Comparison of ENCODE assay signal across 9 cellular contexts in the genomic region with DNA sequence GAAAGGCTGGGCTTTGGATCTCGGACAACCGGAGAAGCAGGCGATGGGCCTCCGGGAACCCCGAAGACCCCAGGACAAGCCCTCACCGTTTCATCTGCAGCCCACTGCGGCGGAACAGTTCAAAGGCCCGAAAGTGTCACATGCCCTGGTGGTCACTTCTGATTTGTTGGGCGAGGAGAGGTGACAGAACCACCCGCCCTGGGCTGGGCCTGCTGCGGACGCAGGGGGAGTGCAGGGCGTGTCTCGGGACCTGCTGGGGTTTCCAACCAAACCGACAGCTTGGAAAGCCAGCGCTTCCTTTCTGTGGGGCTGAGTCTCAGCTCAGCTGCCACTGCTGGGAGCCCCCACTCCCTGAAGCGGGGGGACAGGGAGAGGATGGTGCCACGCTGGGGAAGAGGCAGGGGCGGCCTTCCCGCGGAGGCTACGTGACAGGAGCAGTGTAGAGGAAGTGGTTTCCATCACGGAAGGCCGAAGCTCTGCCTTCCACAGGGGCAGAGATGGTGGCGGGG. TPM values are rescaled to one million over a fixed set of nuclear protein-coding genes. Genes with fewer than 3 reads are reported as not detected.
DNase-seq lines count a peak whose midpoint lies in the region; ATAC-seq, FAIRE-seq and TF ChIP-seq lines count a peak whose summit lies in the region.
"Had no signal": no experiment of that assay in that cellular context is flagged by ENCODE, and none has a peak within 500 bp of the region (broad histone marks: within the 10 kb centered on the region; RNA-seq: fewer than 3 reads in every experiment).

No MANE protein-coding gene starts in this region.

- H3K27ac ChIP-seq in small intestine (ENCODE audit: low read depth in 1 of 2, low read length in 1 of 2), result peak overlapping the region; percentile 16 to 57
- no peak overlapping the region for H3K27ac ChIP-seq in prostate gland

- H3K4me1 ChIP-seq in small intestine (ENCODE audit: control insufficient read depth in 2 of 2, insufficient read depth in 1 of 2, low read depth in 1 of 2, low read length in 1 of 2), result peaks cover 4 to 6% of the 10 kb centered on the region in 2 donors
- no peaks in the 10 kb centered on the region for H3K4me1 ChIP-seq in prostate gland (replicated peaks)

- H3K4me3 Mint-ChIP-seq in activated naive CD8-positive, alpha-beta T cell treated with anti-CD3 and anti-CD28 coated beads, Interleukin-2, amount 10 ng/mL, durations not matched to agents 7 days and 5 days, result peak overlapping the region; percentile 81

- H3K9me3 ChIP-seq in small intestine (ENCODE audit: control insufficient read depth, low read depth), result no peaks in the 10 kb centered on the region
- no peaks in the 10 kb centered on the region for H3K9me3 ChIP-seq in prostate gland

- TF ChIP-seq CTCF in NB4 (IDR thresholded peaks at IDR 0.05; ENCODE audit: low read depth, low read length) (no peak), prostate gland (IDR thresholded peaks at IDR 0.05) (no peak)

- H3K27me3 ChIP-seq in small intestine (ENCODE audit: control insufficient read depth in 2 of 2, insufficient read depth in 2 of 2, low read length in 2 of 2) (no peaks in the 10 kb centered on the region), prostate gland (replicated peaks; ENCODE audit: insufficient read depth) (no peaks in the 10 kb centered on the region)

- peak; percentile 69 for ATAC-seq in activated naive CD8-positive, alpha-beta T cell treated with anti-CD3 and anti-CD28 coated beads, Interleukin-2, amount 10 ng/mL, durations not matched to agents 7 days and 5 days (ENCODE audit: low read depth)
- no peak for ATAC-seq in GM21390 (IDR thresholded peaks at IDR 0.05; ENCODE audit: unreplicated experiment)

- intact Hi-C loops in prostate gland (cut with DNase I), result no loop called here

- no peaks in the 10 kb centered on the region for H3K27me3 Mint-ChIP-seq in activated naive CD8-positive, alpha-beta T cell treated with anti-CD3 and anti-CD28 coated beads, Interleukin-2, amount 10 ng/mL, durations not matched to agents 7 days and 5 days

- H3K27ac Mint-ChIP-seq in activated naive CD8-positive, alpha-beta T cell treated with anti-CD3 and anti-CD28 coated beads, Interleukin-2, amount 10 ng/mL, durations not matched to agents 7 days and 5 days, result peak overlapping the region; percentile 92

- peaks cover 12% of the 10 kb centered on the region for H3K36me3 Mint-ChIP-seq in activated naive CD8-positive, alpha-beta T cell treated with anti-CD3 and anti-CD28 coated beads, Interleukin-2, amount 10 ng/mL, durations not matched to agents 7 days and 5 days

- peak overlapping the region; percentile 40 for H3K4me3 ChIP-seq in NB4 (ENCODE audit: low read depth, low read length)
- H3K4me3 ChIP-seq in small intestine (ENCODE audit: low read depth in 1 of 2, low read length in 2 of 2), result no peak overlapping the region
- no peak overlapping the region for H3K4me3 ChIP-seq in prostate gland

- POLR2A ChIA-PET in activated naive CD8-positive, alpha-beta T cell treated with anti-CD3 and anti-CD28 coated beads, Interleukin-2, amount 10 ng/mL, durations not matched to agents 7 days and 5 days (lab: Charles Lee), result interaction anchor here (0.6 to 5.2 kb wide), 27 partner anchors 9 to 1631 kb away, joined by 3 to 96 read pairs (median 6); partner anchors contain the start of genes CATSPERD, EEF2, LONP1 and ZBTB7A

- WGBS in small intestine, 3 donors, result 74 to 87% (median 76%) methylated on average over 26 of the region's 26 CpGs
- WGBS in prostate gland, result 78% methylated on average over 26 of the region's 26 CpGs

- FAIRE-seq in GM12891 (lab: Jason Lieb, UNC) (peak; percentile 89), small intestine (lab: Jason Lieb, UNC) (no peak)

- H3K9me3 Mint-ChIP-seq in activated naive CD8-positive, alpha-beta T cell treated with anti-CD3 and anti-CD28 coated beads, Interleukin-2, amount 10 ng/mL, durations not matched to agents 7 days and 5 days, result no peaks in the 10 kb centered on the region

- TF ChIP-seq POLR2A in GM12891 (IDR thresholded peaks at IDR 0.05; ENCODE audit: low read depth, low read length) (0 out of 2 replicates have a peak, but pooled peaks have one; percentile 25), NB4 (IDR thresholded peaks at IDR 0.05; ENCODE audit: extremely low read depth, insufficient read length) (no peak), prostate gland (IDR thresholded peaks at IDR 0.05) (no peak)

- H3K36me3 ChIP-seq in small intestine (ENCODE audit: control insufficient read depth in 2 of 2, insufficient read depth in 2 of 2, low read length in 2 of 2) (peaks cover 5 to 9% of the 10 kb centered on the region in 2 donors), prostate gland (peaks cover 0 to 4% of the 10 kb centered on the region in 2 donors)

- DNase-seq in GM12891 (ENCODE audit: insufficient read length, low spot score) (peak; percentile 58), NB4 (ENCODE audit: low read depth) (peak; percentile 74), small intestine (no peak), NOMO-1 treated with dmso at 0.1 percent for 144 hours (lab: John Stamatoyannopoulos, UW; ENCODE audit: unreplicated experiment) (no peak), NCI-H82 treated with DMSO at 0.1 percent for 48 hours (lab: John Stamatoyannopoulos, UW; ENCODE audit: unreplicated experiment) (no peak), prostate gland (ENCODE audit: low spot score) (no peak)
- DNase-seq in activated naive CD8-positive, alpha-beta T cell treated with anti-CD3 and anti-CD28 coated beads, Interleukin-2, amount 10 ng/mL, durations not matched to agents 7 days and 5 days, result peak; percentile 82
- DNase-seq: dermis blood vessel endothelial cell had no signal

- H3K4me1 Mint-ChIP-seq in activated naive CD8-positive, alpha-beta T cell treated with anti-CD3 and anti-CD28 coated beads, Interleukin-2, amount 10 ng/mL, durations not matched to agents 7 days and 5 days, result peaks cover 39% of the 10 kb centered on the region

TF ChIP-seq in GM12891, 5 proteins besides CTCF, POLR2A, EP300 and RAD21:
- TF ChIP-seq SPI1 (IDR thresholded peaks at IDR 0.05; ENCODE audit: low read depth, low read length) (no peak; the same call in 1 of the 2 replicates), TAF1 (IDR thresholded peaks at IDR 0.05; ENCODE audit: low read depth, low read length) (no peak)

RNA-seq across cellular contexts. Expression of gene ZBTB7A, which starts 22.8 kb away (rescaled TPM):
- polyA plus RNA-seq in GM12891 (2012; ENCODE audit: low read depth, missing spikeins), result 7.3 TPM
- 10 to 100 TPM; 60.6 to 61.5 TPM for total RNA-seq in activated naive CD8-positive, alpha-beta T cell treated with anti-CD3 and anti-CD28 coated beads, Interleukin-2, amount 10 ng/mL, durations not matched to agents 7 days and 5 days
- 10 to 100 TPM; 14.3 to 27.0 (median 16.8) TPM for polyA plus RNA-seq in small intestine
- 10 to 100 TPM; 77.1 to 87.3 TPM for total RNA-seq in prostate gland

RNA-seq across cellular contexts. Expression of gene MAP2K2, which starts 34.5 kb away (rescaled TPM):
- 130 TPM for polyA plus RNA-seq in GM12891 (2012; ENCODE audit: low read depth, missing spikeins)
- total RNA-seq in activated naive CD8-positive, alpha-beta T cell treated with anti-CD3 and anti-CD28 coated beads, Interleukin-2, amount 10 ng/mL, durations not matched to agents 7 days and 5 days, result 100 to 1,000 TPM; 210 to 211 TPM
- 100 to 1,000 TPM; 283 to 522 (median 492) TPM for polyA plus RNA-seq in small intestine
- 100 to 1,000 TPM; 104 to 145 TPM for total RNA-seq in prostate gland

Comparison
In these comparisons a context has a peak if more than half of its experiments do, and no peak if none do; other contexts are left out.
1. DNase-seq: peak in GM12891 (single experiment), NB4 (single experiment) and activated naive CD8-positive, alpha-beta T cell treated with anti-CD3 and anti-CD28 coated beads, Interleukin-2, amount 10 ng/mL, durations not matched to agents 7 days and 5 days (single experiment); none in small intestine (single experiment), NOMO-1 treated with dmso at 0.1 percent for 144 hours (single experiment), NCI-H82 treated with DMSO at 0.1 percent for 48 hours (single experiment) and prostate gland (single experiment).
2. H3K27ac ChIP-seq: peak in small intestine (2 of 2); none in prostate gland (0 of 2).